ENCODE assay signal across 1 cellular context in genomic region chr6:12730809-12731208, GRCh38.
TF ChIP-seq lines count a peak whose summit lies in the region.

No MANE protein-coding gene starts in this region.

TF ChIP-seq in HEK293, 187 proteins besides CTCF, POLR2A, EP300 and RAD21 (continued from another document):
- TF ChIP-seq ZBTB11 (tag by site-specific recombination; conservative IDR thresholded peaks at IDR 0.05; ENCODE audit: low read depth) (peak; percentile 68), ZNF394 (tag by site-specific recombination; IDR thresholded peaks at IDR 0.05; ENCODE audit: borderline replicate concordance) (peak; percentile 89), AEBP2 (tag by site-specific recombination; IDR thresholded peaks at IDR 0.05; ENCODE audit: borderline replicate concordance) (0 out of 2 replicates have a peak, but pooled peaks have one; percentile 23), ZNF654 (tag by site-specific recombination; IDR thresholded peaks at IDR 0.05; ENCODE audit: low read depth) (peak; percentile 29), ZBTB8A (tag by site-specific recombination; IDR thresholded peaks at IDR 0.05) (peak; percentile 66), ZNF555 (tag by site-specific recombination; conservative IDR thresholded peaks at IDR 0.05) (peak; percentile 78), ZNF341 (tag by site-specific recombination; IDR thresholded peaks at IDR 0.05; ENCODE audit: low read depth) (0 out of 2 replicates have a peak, but pooled peaks have one; percentile 12), ZNF558 (tag by site-specific recombination; IDR thresholded peaks at IDR 0.05) (peak; percentile 65; the same call in 1 of the 2 replicates), ZNF140 (tag by site-specific recombination; IDR thresholded peaks at IDR 0.05) (peak; percentile 78), ZNF202 (tag by site-specific recombination; IDR thresholded peaks at IDR 0.05; ENCODE audit: borderline replicate concordance) (peak; percentile 84), ZNF580 (tag by site-specific recombination; IDR thresholded peaks at IDR 0.05) (0 out of 2 replicates have a peak, but pooled peaks have one; percentile 57), ZNF266 (tag by site-specific recombination; IDR thresholded peaks at IDR 0.05; ENCODE audit: low read depth) (0 out of 2 replicates have a peak, but pooled peaks have one; percentile 41), ZNF518A (tag by site-specific recombination; conservative IDR thresholded peaks at IDR 0.05; ENCODE audit: low read depth) (peak; percentile 89), ZNF623 (tag by site-specific recombination; IDR thresholded peaks at IDR 0.05) (peak; percentile 69), ZXDB (tag by site-specific recombination; IDR thresholded peaks at IDR 0.05) (peak; percentile 49; the same call in 1 of the 2 replicates)
